ENCODE assay signal across 2 cellular contexts in the genomic region with DNA sequence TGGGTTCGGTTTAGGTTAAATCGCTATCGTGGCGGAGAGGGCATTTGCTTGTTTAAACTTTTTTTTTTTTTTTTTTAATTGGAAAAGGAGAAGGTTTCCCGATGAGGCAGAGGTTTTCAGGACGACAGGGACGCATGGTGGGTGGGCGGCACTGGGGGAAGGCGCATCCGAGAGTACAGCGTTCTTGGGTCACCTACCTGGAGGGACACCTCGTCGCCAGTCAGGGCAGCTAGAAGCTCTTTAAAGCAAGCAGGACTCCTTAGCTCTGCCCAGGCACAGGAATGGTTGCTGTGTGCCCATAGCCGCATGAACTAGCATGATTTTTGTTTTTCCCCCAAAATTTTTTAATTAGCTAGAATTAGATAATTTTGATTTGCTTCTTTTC.
A peak's percentile ranks its signal among the peaks of the same experiment; 100 is the strongest.
TF ChIP-seq lines count a peak whose summit lies in the region.

No MANE protein-coding gene starts in this region.

TF ChIP-seq in HepG2, 621 proteins besides CTCF, POLR2A, EP300 and RAD21:
- TF ChIP-seq SMAD9 (CRISPR knock-in tag; IDR thresholded peaks at IDR 0.05) (no peak), ZSCAN21 (CRISPR knock-in tag; IDR thresholded peaks at IDR 0.05; ENCODE audit: borderline replicate concordance) (no peak), HDAC1 (CRISPR knock-in tag; IDR thresholded peaks at IDR 0.05) (0 out of 2 replicates have a peak, but pooled peaks have one; percentile 0), HES4 (CRISPR knock-in tag; IDR thresholded peaks at IDR 0.05; ENCODE audit: borderline replicate concordance) (0 out of 2 replicates have a peak, but pooled peaks have one; percentile 20), ZNF354B (CRISPR knock-in tag; IDR thresholded peaks at IDR 0.05) (no peak), KLF11 (CRISPR knock-in tag; IDR thresholded peaks at IDR 0.05) (no peak), SRY (CRISPR knock-in tag; IDR thresholded peaks at IDR 0.05) (no peak)
TF ChIP-seq in HepG2: peak in this region for 2.

TF ChIP-seq in GM12891, 5 proteins besides CTCF, POLR2A, EP300 and RAD21 (continued from another document):
- TF ChIP-seq TAF1 (IDR thresholded peaks at IDR 0.05; ENCODE audit: low read depth, low read length): no peak
- TF ChIP-seq PAX5 (IDR thresholded peaks at IDR 0.05; ENCODE audit: insufficient read depth, low read length, severe bottlenecking): no peak
- no peak for TF ChIP-seq SPI1 (IDR thresholded peaks at IDR 0.05; ENCODE audit: low read depth, low read length)
- no peak for TF ChIP-seq POU2F2 (IDR thresholded peaks at IDR 0.05; ENCODE audit: low read depth, low read length)
